29 cellular contexts compared by ENCODE assay signal in genomic region chr7:31123726-31124125, GRCh38.
"Had no signal": no experiment of that assay in that cellular context is flagged by ENCODE, and none has a peak within 500 bp of the region (broad histone marks: within the 10 kb centered on the region; RNA-seq: fewer than 3 reads in every experiment).

No MANE protein-coding gene starts in this region.

- ATAC-seq: esophagus mucosa; gastroesophageal sphincter; left cardiac atrium; left lung; naive thymus-derived CD8-positive, alpha-beta T cell; stimulated activated memory B cell treated with anti-CD40 and anti-IgM and Interleukin-4, amounts not matched to agents 10 μg/mL and 1 μg/mL and 100 μg/mL, for 72 hours; upper lobe of right lung had no signal

- H3K4me3 Mint-ChIP-seq: naive thymus-derived CD8-positive, alpha-beta T cell; neural crest cell; stimulated activated memory B cell treated with anti-CD40 and anti-IgM and Interleukin-4, amounts not matched to agents 10 μg/mL and 1 μg/mL and 100 μg/mL, for 72 hours had no signal

- H3K4me1 ChIP-seq: prostate gland, spleen, transverse colon, vagina had no signal

- H3K36me3 Mint-ChIP-seq: naive thymus-derived CD8-positive, alpha-beta T cell; stimulated activated memory B cell treated with anti-CD40 and anti-IgM and Interleukin-4, amounts not matched to agents 10 μg/mL and 1 μg/mL and 100 μg/mL, for 72 hours had no signal

- H3K36me3 ChIP-seq: gastroesophageal sphincter, heart right ventricle, left lung, neutrophil, prostate gland, sigmoid colon, spleen, transverse colon, upper lobe of right lung, vagina had no signal

- H3K27ac ChIP-seq: dorsolateral prefrontal cortex, epithelial cell of prostate, gastroesophageal sphincter, heart right ventricle, left lung, neutrophil, prostate gland, sigmoid colon, spleen, transverse colon, upper lobe of right lung, vagina had no signal

- H3K9me3 ChIP-seq: gastroesophageal sphincter, heart right ventricle, left lung, neutrophil, prostate gland, sigmoid colon, spleen, transverse colon, upper lobe of right lung, vagina had no signal

- H3K4me1 Mint-ChIP-seq: naive thymus-derived CD8-positive, alpha-beta T cell; neural crest cell; stimulated activated memory B cell treated with anti-CD40 and anti-IgM and Interleukin-4, amounts not matched to agents 10 μg/mL and 1 μg/mL and 100 μg/mL, for 72 hours had no signal

- FAIRE-seq: colon, islet of Langerhans had no signal

- H3K9me3 Mint-ChIP-seq: naive thymus-derived CD8-positive, alpha-beta T cell; neural crest cell; stimulated activated memory B cell treated with anti-CD40 and anti-IgM and Interleukin-4, amounts not matched to agents 10 μg/mL and 1 μg/mL and 100 μg/mL, for 72 hours had no signal

- H3K27ac Mint-ChIP-seq: naive thymus-derived CD8-positive, alpha-beta T cell; stimulated activated memory B cell treated with anti-CD40 and anti-IgM and Interleukin-4, amounts not matched to agents 10 μg/mL and 1 μg/mL and 100 μg/mL, for 72 hours had no signal

- H3K27me3 ChIP-seq: left lung, sigmoid colon, transverse colon, upper lobe of right lung, vagina had no signal

- DNase-seq: dorsolateral prefrontal cortex; effector CD4-positive, alpha-beta T cell; foreskin fibroblast; glutamatergic neuron; heart right ventricle; hippocampal formation; left cardiac atrium; left lung; mammary epithelial cell; mesendoderm; midbrain; naive thymus-derived CD8-positive, alpha-beta T cell; right cardiac atrium; sigmoid colon; spleen; stimulated activated CD4-positive, alpha-beta T cell treated with anti-CD3 and anti-CD28 coated beads, Interleukin-4, amount 100 ng/mL, for 4 hours; stimulated activated naive CD8-positive, alpha-beta T cell treated with anti-CD3 and anti-CD28 coated beads, Interleukin-15, Interleukin-2, amounts not matched to agents 100 U/mL and 50 U/mL, for 24 hours; transverse colon; upper lobe of right lung had no signal

- H3K4me3 ChIP-seq: dorsolateral prefrontal cortex, gastroesophageal sphincter, heart right ventricle, left lung, prostate gland, sigmoid colon, spleen, transverse colon, upper lobe of right lung, vagina had no signal
